Comparison of ENCODE assay signal across 18 cellular contexts in genomic region chr1:223301346-223301745, GRCh38.
DNase-seq lines count a peak whose midpoint lies in the region; ATAC-seq and TF ChIP-seq lines count a peak whose summit lies in the region.
"Had no signal": no experiment of that assay in that cellular context is flagged by ENCODE, and none has a peak within 500 bp of the region (broad histone marks: within the 10 kb centered on the region; RNA-seq: fewer than 3 reads in every experiment).

No MANE protein-coding gene starts in this region.

- H3K9me3 ChIP-seq in CD4-positive, alpha-beta memory T cell (ENCODE audit: control insufficient read depth in 1 of 2, low read length in 2 of 2) = no peaks in the 10 kb centered on the region
- no peaks in the 10 kb centered on the region for H3K9me3 ChIP-seq in adrenal gland (replicated peaks in 1 of 3)
- H3K9me3 ChIP-seq: HAP-1 had no signal

- no peak for TF ChIP-seq CTCF in adrenal gland (IDR thresholded peaks at IDR 0.05)

- H3K4me3 ChIP-seq in CD4-positive, alpha-beta memory T cell (ENCODE audit: low read length in 2 of 2) = no peak overlapping the region
- no peak overlapping the region for H3K4me3 ChIP-seq in Jurkat, Clone E6-1 (ENCODE audit: low read length)
- H3K4me3 ChIP-seq in adrenal gland = no peak overlapping the region
- H3K4me3 ChIP-seq: HAP-1 had no signal

- ATAC-seq in effector memory CD8-positive, alpha-beta T cell (replicated peaks) = peak; percentile 97
- no peak for ATAC-seq in HG03521 (IDR thresholded peaks at IDR 0.05; ENCODE audit: unreplicated experiment)

- H3K27ac Mint-ChIP-seq in activated naive CD4-positive, alpha-beta T cell treated with anti-CD3 and anti-CD28 coated beads, Interleukin-2, amount 50 U/mL, for 24 hours = peak overlapping the region; percentile 36
- H3K27ac Mint-ChIP-seq in CD4-positive, alpha-beta memory T cell = peak overlapping the region in 6 of 7 donors; percentile 14 to 93 (median 72)
- peak overlapping the region in 1 of 2 donors; percentile 69 for H3K27ac Mint-ChIP-seq in effector memory CD8-positive, alpha-beta T cell

- 90 to 100% (median 94%) methylated on average over 2 of the region's 2 CpGs for WGBS in adrenal gland, 4 donors

- TF ChIP-seq POLR2A in adrenal gland (IDR thresholded peaks at IDR 0.05) = no peak

- H3K36me3 ChIP-seq in CD4-positive, alpha-beta memory T cell (ENCODE audit: insufficient read depth, low read length) = no peaks in the 10 kb centered on the region
- no peaks in the 10 kb centered on the region for H3K36me3 ChIP-seq in adrenal gland (replicated peaks in 1 of 2)
- H3K36me3 ChIP-seq: HAP-1 had no signal

- intact Hi-C loops in CD4-positive, alpha-beta memory T cell (cut with micrococcal nuclease) = no loop called here
- intact Hi-C loops in adrenal gland (cut with DNase I) (no loop called here), posterior vena cava (cut with DNase I) (no loop called here)

- no peaks in the 10 kb centered on the region for H3K9me3 Mint-ChIP-seq in activated naive CD4-positive, alpha-beta T cell treated with anti-CD3 and anti-CD28 coated beads, Interleukin-2, amount 50 U/mL, for 24 hours
- peaks cover 0 to 22% (median 10%) of the 10 kb centered on the region in 8 donors for H3K9me3 Mint-ChIP-seq in CD4-positive, alpha-beta memory T cell
- H3K9me3 Mint-ChIP-seq in effector memory CD8-positive, alpha-beta T cell = peaks cover 0 to 8% of the 10 kb centered on the region in 2 donors

- no peaks in the 10 kb centered on the region for H3K27me3 Mint-ChIP-seq in activated naive CD4-positive, alpha-beta T cell treated with anti-CD3 and anti-CD28 coated beads, Interleukin-2, amount 50 U/mL, for 24 hours
- H3K27me3 Mint-ChIP-seq in CD4-positive, alpha-beta memory T cell = no peaks in the 10 kb centered on the region
- peaks cover 0 to 4% of the 10 kb centered on the region in 2 donors for H3K27me3 Mint-ChIP-seq in effector memory CD8-positive, alpha-beta T cell

- H3K4me1 Mint-ChIP-seq in activated naive CD4-positive, alpha-beta T cell treated with anti-CD3 and anti-CD28 coated beads, Interleukin-2, amount 50 U/mL, for 24 hours = peaks cover 38% of the 10 kb centered on the region
- peaks cover 7 to 28% (median 18%) of the 10 kb centered on the region in 4 donors for H3K4me1 Mint-ChIP-seq in CD4-positive, alpha-beta memory T cell
- H3K4me1 Mint-ChIP-seq in effector memory CD8-positive, alpha-beta T cell (ENCODE audit: low read depth in 2 of 2) = peaks cover 0 to 12% of the 10 kb centered on the region in 2 donors

- H3K27ac ChIP-seq in CD4-positive, alpha-beta memory T cell (ENCODE audit: low read depth, low read length) = no peak overlapping the region
- no peak overlapping the region for H3K27ac ChIP-seq in adrenal gland
- H3K27ac ChIP-seq: C4-2B had no signal

- CTCF ChIA-PET in CD4-positive, alpha-beta memory T cell (lab: Charles Lee; ENCODE audit: partially characterized antibody) = no interaction called here

- DNase-seq in activated naive CD4-positive, alpha-beta T cell (lab: John Stamatoyannopoulos, UW) = no peak
- peak in 4 of 5 donors; percentile 4 to 39 (median 29) for DNase-seq in CD4-positive, alpha-beta memory T cell
- DNase-seq in Jurkat, Clone E6-1 (ENCODE audit: low read depth, low spot score) = peak; percentile 84
- DNase-seq in effector memory CD8-positive, alpha-beta T cell = no peak
- no peak for DNase-seq in adrenal gland
- DNase-seq in posterior vena cava (ENCODE audit: low spot score) = no peak
- DNase-seq: Caco-2, DMS 273 treated with DMSO at 0.1 percent for 48 hours, Kasumi-1, NCI-H1694, NCI-H2081, NCI-H446, NCI-H526, SHP77 had no signal

- POLR2A ChIA-PET in CD4-positive, alpha-beta memory T cell (lab: Charles Lee; ENCODE audit: partially characterized antibody) = no interaction called here

- H3K27me3 ChIP-seq in CD4-positive, alpha-beta memory T cell (ENCODE audit: insufficient read depth, low read length) = no peaks in the 10 kb centered on the region
- no peaks in the 10 kb centered on the region for H3K27me3 ChIP-seq in adrenal gland

- H3K4me1 ChIP-seq in CD4-positive, alpha-beta memory T cell (ENCODE audit: insufficient read depth, low read length) = peaks cover 7% of the 10 kb centered on the region
- H3K4me1 ChIP-seq in adrenal gland (replicated peaks in 1 of 2) = no peaks in the 10 kb centered on the region
- H3K4me1 ChIP-seq: Caco-2, HAP-1 had no signal

- no peak overlapping the region for H3K4me3 Mint-ChIP-seq in activated naive CD4-positive, alpha-beta T cell treated with anti-CD3 and anti-CD28 coated beads, Interleukin-2, amount 50 U/mL, for 24 hours
- peak overlapping the region in 6 of 8 donors; percentile 11 to 72 (median 53) for H3K4me3 Mint-ChIP-seq in CD4-positive, alpha-beta memory T cell
- H3K4me3 Mint-ChIP-seq in effector memory CD8-positive, alpha-beta T cell = no peak overlapping the region

- no peaks in the 10 kb centered on the region for H3K36me3 Mint-ChIP-seq in activated naive CD4-positive, alpha-beta T cell treated with anti-CD3 and anti-CD28 coated beads, Interleukin-2, amount 50 U/mL, for 24 hours
- peaks cover 0 to 3% of the 10 kb centered on the region in 2 donors for H3K36me3 Mint-ChIP-seq in CD4-positive, alpha-beta memory T cell
- H3K36me3 Mint-ChIP-seq in effector memory CD8-positive, alpha-beta T cell (ENCODE audit: insufficient read depth) = no peaks in the 10 kb centered on the region

Comparison
In these comparisons a context has a peak if more than half of its experiments do, and no peak if none do; other contexts are left out.
1. H3K4me3 Mint-ChIP-seq: peak in CD4-positive, alpha-beta memory T cell (6 of 8); none in activated naive CD4-positive, alpha-beta T cell treated with anti-CD3 and anti-CD28 coated beads, Interleukin-2, amount 50 U/mL, for 24 hours (single experiment) and effector memory CD8-positive, alpha-beta T cell (0 of 2).
2. DNase-seq: peak in CD4-positive, alpha-beta memory T cell (4 of 5) and Jurkat, Clone E6-1 (single experiment); none in activated naive CD4-positive, alpha-beta T cell (0 of 4), effector memory CD8-positive, alpha-beta T cell (0 of 3), adrenal gland (0 of 7) and posterior vena cava (single experiment).